In the genomic region with DNA sequence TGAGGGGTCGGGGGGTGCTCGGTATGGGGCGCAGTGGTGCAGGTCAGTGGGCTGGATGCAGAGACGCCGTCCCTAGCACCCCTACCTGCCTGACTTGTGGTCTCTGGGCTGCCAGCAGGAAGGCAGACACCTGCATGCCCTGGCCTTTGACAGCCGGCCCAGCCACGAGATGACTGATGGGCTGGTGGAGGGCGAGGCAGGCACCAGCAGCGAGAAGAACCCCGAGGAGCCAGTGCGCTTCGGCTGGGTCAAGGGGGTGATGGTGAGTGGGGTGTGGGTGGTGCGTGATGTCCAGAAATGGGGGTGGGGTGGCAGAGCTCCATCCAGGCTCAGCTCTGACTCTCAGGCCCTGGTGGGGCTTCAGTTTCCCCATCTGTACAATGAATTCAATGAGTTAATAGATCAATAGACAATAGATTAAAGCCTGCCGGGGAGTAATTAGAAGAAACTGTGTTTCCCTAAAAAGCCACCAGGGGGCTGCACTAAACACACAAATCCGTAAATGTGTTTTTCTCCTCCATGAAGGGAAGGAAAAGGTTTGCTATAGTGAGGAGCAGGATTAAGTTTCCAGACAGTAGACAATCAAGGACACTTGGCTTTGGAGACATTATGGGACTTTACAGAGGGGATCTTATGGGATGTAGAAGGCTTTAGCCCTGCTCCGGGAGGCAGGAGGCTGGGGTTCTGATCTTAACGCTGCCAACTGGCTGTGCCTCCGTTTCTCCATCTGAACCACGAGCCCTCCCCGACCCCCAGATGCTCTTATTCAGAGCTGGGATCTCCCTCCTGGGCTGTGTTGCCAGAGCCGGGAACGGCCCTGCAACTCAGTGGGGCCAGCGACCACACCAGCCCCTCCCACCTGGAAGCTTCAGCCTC, we compare ENCODE assay signal across 8 cellular contexts. TPM values are rescaled to one million over a fixed set of nuclear protein-coding genes. Genes with fewer than 3 reads are reported as not detected.
DNase-seq lines count a peak whose midpoint lies in the region; ATAC-seq and TF ChIP-seq lines count a peak whose summit lies in the region.

No MANE protein-coding gene starts in this region.

- TF ChIP-seq CTCF in AG10803 (conservative IDR thresholded peaks at IDR 0.05; ENCODE audit: low read length) (peak; percentile 79), GM12872 (IDR thresholded peaks at IDR 0.05; ENCODE audit: insufficient read depth, low read depth, low read length) (peak; percentile 69), foreskin keratinocyte (conservative IDR thresholded peaks at IDR 0.05) (peak; percentile 84), osteocyte (IDR thresholded peaks at IDR 0.05) (peak; percentile 79)

- no peak overlapping the region for H3K4me3 ChIP-seq in AG10803 (ENCODE audit: low read length)

- H3K27ac ChIP-seq in foreskin keratinocyte = no peak overlapping the region

- H3K9me3 Mint-ChIP-seq in osteocyte (ENCODE audit: unreplicated experiment) = no peaks in the 10 kb centered on the region

- H3K4me3 Mint-ChIP-seq in osteocyte (ENCODE audit: unreplicated experiment) = no peak overlapping the region

- H3K4me1 Mint-ChIP-seq in osteocyte (ENCODE audit: unreplicated experiment) = peaks cover 16% of the 10 kb centered on the region

- no peaks in the 10 kb centered on the region for H3K27me3 Mint-ChIP-seq in osteocyte (ENCODE audit: unreplicated experiment)

- DNase-seq in AG10803 (ENCODE audit: low read depth) = peak; percentile 75
- DNase-seq in NCI-H2171 treated with DMSO at 0.1 percent for 48 hours (lab: John Stamatoyannopoulos, UW) = peak; percentile 58
- peak; percentile 42 for DNase-seq in activated T-cell treated with anti-CD3 and anti-CD28 coated beads for 4 hours
- DNase-seq in foreskin keratinocyte = no peak
- DNase-seq in osteocyte (ENCODE audit: extremely low spot score, unreplicated experiment) = no peak
- DNase-seq in GOT3 (lab: John Stamatoyannopoulos, UW) = no peak

- no peaks in the 10 kb centered on the region for H3K36me3 Mint-ChIP-seq in osteocyte (ENCODE audit: unreplicated experiment)

- H3K27me3 ChIP-seq in foreskin keratinocyte = no peaks in the 10 kb centered on the region

- no peaks in the 10 kb centered on the region for H3K4me1 ChIP-seq in foreskin keratinocyte

- ATAC-seq in foreskin keratinocyte (no peak), GM18511 (IDR thresholded peaks at IDR 0.05; ENCODE audit: unreplicated experiment) (no peak)

- H3K27ac Mint-ChIP-seq in osteocyte (ENCODE audit: unreplicated experiment) = no peak overlapping the region

RNA-seq across cellular contexts. Expression of gene SLC12A3, which starts 2.2 kb away (rescaled TPM):
- total RNA-seq in foreskin keratinocyte (not detected in 2 replicates), osteocyte (not detected in 2 replicates)
- polyA plus RNA-seq in foreskin keratinocyte = 0.03 TPM in 1 of 2 replicates, not detected in the other

Comparison
In these comparisons a context has a peak if more than half of its experiments do, and no peak if none do; other contexts are left out.
1. DNase-seq: peak in AG10803 (single experiment), NCI-H2171 treated with DMSO at 0.1 percent for 48 hours (single experiment) and activated T-cell treated with anti-CD3 and anti-CD28 coated beads for 4 hours (single experiment); none in foreskin keratinocyte (0 of 2), osteocyte (single experiment) and GOT3 (single experiment).
2. Peak in every context shown above with its lines, with median percentiles within 50 percentile points of each other: CTCF ChIP-seq.